ENCODE assay signal across 11 cellular contexts in the genomic region with DNA sequence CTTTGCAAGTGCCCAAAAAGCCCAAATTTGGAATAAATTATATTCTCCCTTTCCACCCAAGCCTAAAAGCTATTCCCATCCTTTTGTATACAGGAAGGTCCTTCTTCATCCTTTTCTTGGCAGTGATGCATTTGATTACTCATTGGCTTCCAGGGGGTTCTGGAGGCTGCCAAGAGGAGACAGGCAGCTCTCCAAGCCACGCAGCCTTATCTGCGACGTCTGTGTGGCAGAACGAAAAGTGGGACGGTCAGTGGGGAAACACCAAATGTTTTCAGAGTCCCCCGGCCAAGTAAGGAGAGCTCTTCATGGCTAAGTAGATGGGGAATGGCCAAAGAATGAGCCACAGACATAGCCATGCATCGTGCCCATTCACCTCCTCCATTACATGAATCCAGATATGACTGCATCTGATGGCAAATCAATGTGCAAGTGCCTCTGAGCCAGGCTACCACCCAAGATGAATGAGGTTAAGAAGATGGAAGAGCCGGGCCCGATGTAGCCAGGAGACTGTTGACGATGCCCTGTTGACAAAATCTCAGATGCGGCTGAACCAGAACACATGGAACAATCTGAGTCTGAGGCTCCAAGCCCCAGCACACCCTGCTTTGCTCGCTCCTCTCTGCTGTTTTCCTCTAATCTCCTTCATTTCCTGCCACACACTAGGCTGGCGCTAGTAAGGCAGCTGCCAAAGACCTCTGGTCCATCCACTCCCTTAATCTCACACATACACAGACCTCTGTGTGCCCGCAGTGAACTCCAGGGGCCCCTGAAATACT. TPM values are rescaled to one million over a fixed set of nuclear protein-coding genes. Genes with fewer than 3 reads are reported as not detected.
DNase-seq lines count a peak whose midpoint lies in the region; ATAC-seq and TF ChIP-seq lines count a peak whose summit lies in the region.
"Had no signal": no experiment of that assay in that cellular context is flagged by ENCODE, and none has a peak within 500 bp of the region (broad histone marks: within the 10 kb centered on the region; RNA-seq: fewer than 3 reads in every experiment).

No MANE protein-coding gene starts in this region.

- peak overlapping the region in 1 of 2 donors; percentile 35 for H3K27ac Mint-ChIP-seq in natural killer cell treated with Interleukin-12 subunit alpha and Interleukin-12 subunit beta and Interleukin-15 and Interleukin-18, amount 100 ng/mL, for 72 hours
- H3K27ac Mint-ChIP-seq in natural killer cell = no peak overlapping the region
- H3K27ac Mint-ChIP-seq in naive B cell = peak overlapping the region; percentile 64 to 92 (median 86)

- peak overlapping the region; percentile 46 for H3K4me3 Mint-ChIP-seq in natural killer cell treated with Interleukin-12 subunit alpha and Interleukin-12 subunit beta and Interleukin-15 and Interleukin-18, amount 100 ng/mL, for 72 hours
- H3K4me3 Mint-ChIP-seq in natural killer cell (no peak overlapping the region), naive B cell (peak overlapping the region in 6 of 8 donors; percentile 18 to 66 (median 52))

- no peaks in the 10 kb centered on the region for H3K9me3 Mint-ChIP-seq in natural killer cell treated with Interleukin-12 subunit alpha and Interleukin-12 subunit beta and Interleukin-15 and Interleukin-18, amount 100 ng/mL, for 72 hours
- no peaks in the 10 kb centered on the region for H3K9me3 Mint-ChIP-seq in natural killer cell
- no peaks in the 10 kb centered on the region for H3K9me3 Mint-ChIP-seq in naive B cell

- no peak for DNase-seq in natural killer cell treated with Interleukin-12 subunit alpha and Interleukin-12 subunit beta and Interleukin-15 and Interleukin-18, amount 100 ng/mL, for 72 hours (ENCODE audit: low spot score)
- DNase-seq in natural killer cell (no peak), choroid plexus epithelial cell (ENCODE audit: low read depth) (peak; percentile 79), naive B cell (no peak), RKO (ENCODE audit: low spot score) (no peak)
- no peak for DNase-seq in activated CD4-positive, alpha-beta T cell treated with anti-CD3 and anti-CD28 coated beads, Interleukin-2, amount 50 U/mL, for 1 hour
- no peak for DNase-seq in central memory CD4-positive, alpha-beta T cell
- DNase-seq: activated naive CD4-positive, alpha-beta T cell treated with Interleukin-2 at 50 U/mL for 16 hours; mesendoderm; NCI-H69 had no signal

- TF ChIP-seq CTCF in natural killer cell (IDR thresholded peaks at IDR 0.05) (no peak), choroid plexus epithelial cell (conservative IDR thresholded peaks at IDR 0.05; ENCODE audit: low read depth, low read length) (no peak)

- intact Hi-C loops in natural killer cell (cut with micrococcal nuclease) = no loop called here

- peaks cover 37 to 54% of the 10 kb centered on the region in 2 donors for H3K4me1 Mint-ChIP-seq in natural killer cell treated with Interleukin-12 subunit alpha and Interleukin-12 subunit beta and Interleukin-15 and Interleukin-18, amount 100 ng/mL, for 72 hours (ENCODE audit: low read depth in 2 of 2)
- H3K4me1 Mint-ChIP-seq in natural killer cell (peaks cover 0 to 14% of the 10 kb centered on the region in 2 donors), naive B cell (peaks cover 68 to 92% (median 81%) of the 10 kb centered on the region in 3 donors)

- ATAC-seq in natural killer cell treated with Interleukin-12 subunit alpha and Interleukin-12 subunit beta and Interleukin-15 and Interleukin-18, amount 100 ng/mL, for 72 hours = no peak
- ATAC-seq in natural killer cell = no peak
- no peak for ATAC-seq in naive B cell (ENCODE audit: low read depth in 2 of 2)
- ATAC-seq in GM21390 (IDR thresholded peaks at IDR 0.05; ENCODE audit: unreplicated experiment) = no peak

- no peaks in the 10 kb centered on the region for H3K27me3 Mint-ChIP-seq in natural killer cell treated with Interleukin-12 subunit alpha and Interleukin-12 subunit beta and Interleukin-15 and Interleukin-18, amount 100 ng/mL, for 72 hours
- peaks cover 6 to 11% of the 10 kb centered on the region in 2 donors for H3K27me3 Mint-ChIP-seq in natural killer cell (ENCODE audit: low read depth in 2 of 2)
- H3K27me3 Mint-ChIP-seq in naive B cell = no peaks in the 10 kb centered on the region

- no peak overlapping the region for H3K4me3 ChIP-seq in choroid plexus epithelial cell (ENCODE audit: low read depth, low read length)

- peaks cover 36% of the 10 kb centered on the region for H3K36me3 Mint-ChIP-seq in natural killer cell treated with Interleukin-12 subunit alpha and Interleukin-12 subunit beta and Interleukin-15 and Interleukin-18, amount 100 ng/mL, for 72 hours
- H3K36me3 Mint-ChIP-seq in natural killer cell (no peaks in the 10 kb centered on the region), naive B cell (peaks cover 28 to 53% of the 10 kb centered on the region in 2 donors)

RNA-seq across cellular contexts. Expression of gene ADAM19, which starts 12.0 kb away (rescaled TPM):
- total RNA-seq in natural killer cell treated with Interleukin-12 subunit alpha and Interleukin-12 subunit beta and Interleukin-15 and Interleukin-18, amount 100 ng/mL, for 72 hours = 100 to 1,000 TPM; 358 to 384 TPM
- 10 to 100 TPM in 1 of 3 donors, 1 to 10 TPM in 2; 1.2 to 28.0 (median 4.7) TPM for total RNA-seq in natural killer cell
- polyA plus RNA-seq in naive B cell (ENCODE audit: low read depth in 6 of 6) = 10 to 100 TPM in 5 of 6 donors, 1 to 10 TPM in 1; 6.3 to 75.5 (median 43.4) TPM

Comparison
In these comparisons a context has a peak if more than half of its experiments do, and no peak if none do; other contexts are left out.
1. RNA of gene ADAM19, which starts 12.0 kb away (total RNA-seq): 358 to 384 TPM in natural killer cell treated with Interleukin-12 subunit alpha and Interleukin-12 subunit beta and Interleukin-15 and Interleukin-18, amount 100 ng/mL, for 72 hours; 1.2 to 28.0 TPM in natural killer cell; every median in the first group is over 10 times any median in the second.
2. H3K27ac Mint-ChIP-seq: peak in naive B cell (6 of 6); none in natural killer cell (0 of 2).